ENCODE assay signal across 9 cellular contexts in genomic region chr11:30960387-30960992, GRCh38.
A peak's percentile ranks its signal among the peaks of the same experiment; 100 is the strongest.
DNase-seq lines count a peak whose midpoint lies in the region; ATAC-seq, FAIRE-seq and TF ChIP-seq lines count a peak whose summit lies in the region.
"Had no signal": no experiment of that assay in that cellular context is flagged by ENCODE, and none has a peak within 500 bp of the region (broad histone marks: within the 10 kb centered on the region; RNA-seq: fewer than 3 reads in every experiment).

No MANE protein-coding gene starts in this region.

- H3K79me2 ChIP-seq in GM12878 (ENCODE audit: control insufficient read depth, insufficient read depth, low read length), result no peaks in the 10 kb centered on the region

- SMC1A ChIA-PET in GM12878 (lab: Charles Lee; ENCODE audit: uncharacterized antibody, unreplicated experiment), result interaction anchor here (1.3 to 2.6 kb wide), 2 partner anchors 32 to 85 kb away, joined by 4 to 11 read pairs; no protein-coding TSS in a partner anchor

- RAD21 ChIA-PET in GM12878 (lab: Charles Lee; ENCODE audit: unreplicated experiment), result interaction anchor here (1.3 kb wide), 1 partner anchor 85 kb away, joined by 5 read pairs; no protein-coding TSS in a partner anchor

- CTCF ChIA-PET in GM12878 (lab: Yijun Ruan, JAX), result interaction anchor here (0.9 to 2.1 kb wide), 7 partner anchors 8 to 271 kb away, joined by 3 to 16 read pairs (median 4); no protein-coding TSS in a partner anchor

- H3K9ac ChIP-seq in GM12878 (ENCODE audit: control insufficient read depth, insufficient read depth, low read length), result no peak overlapping the region

- H3K27me3 ChIP-seq in GM12878 (replicated peaks in 1 of 2; ENCODE audit: control insufficient read depth in 2 of 2, insufficient read depth in 2 of 2, low read length in 1 of 2), result no peaks in the 10 kb centered on the region
- H3K27me3 ChIP-seq: neutrophil had no signal

- WGBS in GM12878 (ENCODE audit: insufficient coverage, insufficient replicate concordance, low lambda C conversion rate, missing lambda C conversion rate), result 0% methylated on average over 2 of the region's 2 CpGs

- TF ChIP-seq RAD21 in GM12878 (IDR thresholded peaks at IDR 0.05; ENCODE audit: insufficient read depth, low read depth, low read length), result peak; percentile 60

- H3K36me3 ChIP-seq in GM12878 (ENCODE audit: control insufficient read depth in 2 of 2, insufficient read depth in 2 of 2, low read length in 1 of 2), result no peaks in the 10 kb centered on the region
- H3K36me3 ChIP-seq: neutrophil had no signal

- no peak overlapping the region for H2AFZ ChIP-seq in GM12878 (ENCODE audit: control insufficient read depth, low read depth, low read length)

- H3K4me3 ChIP-seq in GM12878, result no peak overlapping the region

- BruUV-seq in GM12878 (replicated peaks; lab: Mats Ljungman, UMichigan), result no TSS peak

- intact Hi-C loops in GM12878 (cut with micrococcal nuclease; ENCODE audit: unreplicated experiment), result no loop called here

- no peak for FAIRE-seq in GM12878 (lab: Jason Lieb, UNC)

- no peak for TF ChIP-seq POLR2A in GM12878 (IDR thresholded peaks at IDR 0.05; ENCODE audit: low read depth, low read length)

- peak; percentile 55; the same call in 2 of the 3 replicates for ATAC-seq in GM12878
- ATAC-seq in GM21737 (IDR thresholded peaks at IDR 0.05; ENCODE audit: unreplicated experiment), result no peak
- ATAC-seq in HG02884 (IDR thresholded peaks at IDR 0.05; ENCODE audit: unreplicated experiment), result no peak

- DNase-seq in GM13977 (ENCODE audit: low spot score) (no peak), NCI-H1930 (lab: John Stamatoyannopoulos, UW) (peak; percentile 40 to 57), GM12878 (ENCODE audit: low read depth, low spot score) (no peak), myocyte (ENCODE audit: low read depth) (peak; percentile 73)
- no peak for DNase-seq in activated CD4-positive, CD25-positive, alpha-beta regulatory T cell treated with anti-CD3 and anti-CD28 coated beads, Interleukin-2, amount 50 U/mL, for 72 hours
- DNase-seq in activated CD4-positive, alpha-beta T cell treated with anti-CD3 and anti-CD28 coated beads, Interleukin-2, amount 50 U/mL, for 48 hours, result no peak

- POLR2A ChIA-PET in GM12878 (lab: Charles Lee), result no interaction called here

- no peaks in the 10 kb centered on the region for H4K20me1 ChIP-seq in GM12878 (ENCODE audit: control insufficient read depth, insufficient read depth)

- H3K9me3 ChIP-seq in GM12878 (replicated peaks; ENCODE audit: control insufficient read depth, insufficient read depth, low read length), result no peaks in the 10 kb centered on the region
- H3K9me3 ChIP-seq: neutrophil had no signal

- in situ Hi-C loops in GM13977 (cut with MboI; ENCODE audit: low pct_unique_long_range_greater_than_20kb, low sequenced_read_pairs, unreplicated experiment) (no loop called here), GM12878 (cut with MboI) (no loop called here)

- no peak overlapping the region for H3K27ac ChIP-seq in GM12878 (ENCODE audit: control insufficient read depth, insufficient read depth)
- H3K27ac ChIP-seq: neutrophil had no signal

- H3K4me2 ChIP-seq in GM12878 (ENCODE audit: control insufficient read depth, insufficient read depth), result no peak overlapping the region

- no peaks in the 10 kb centered on the region for H3K4me1 ChIP-seq in GM12878 (ENCODE audit: control insufficient read depth, insufficient read depth, low read length)

- peak; percentile 42 for TF ChIP-seq CTCF in GM13977 (IDR thresholded peaks at IDR 0.05; ENCODE audit: extremely low read depth, insufficient read depth, missing control alignments)
- peak; percentile 16 to 39 (median 30); a peak in 4 of 6 replicates for TF ChIP-seq CTCF in GM12878 (IDR thresholded peaks at IDR 0.05 in 2 of 3, conservative IDR thresholded peaks at IDR 0.05 in 1 of 3; ENCODE audit: control insufficient read depth in 2 of 3, extremely low read depth in 1 of 3, insufficient read depth in 1 of 3, low read depth in 3 of 3, low read length in 3 of 3)

- TF ChIP-seq EP300 in GM12878 (IDR thresholded peaks at IDR 0.05; ENCODE audit: borderline replicate concordance in 1 of 2, control insufficient read depth in 1 of 2, low read depth in 2 of 2, low read length in 2 of 2), result no peak

TF ChIP-seq in GM12878, 131 proteins besides CTCF, POLR2A, EP300 and RAD21:
- TF ChIP-seq TCF7 (IDR thresholded peaks at IDR 0.05; ENCODE audit: borderline replicate concordance) (no peak), CREM (IDR thresholded peaks at IDR 0.05; ENCODE audit: low read depth) (no peak), PAX8 (IDR thresholded peaks at IDR 0.05) (no peak), PML (IDR thresholded peaks at IDR 0.05; ENCODE audit: low read length) (no peak), MYB (IDR thresholded peaks at IDR 0.05; ENCODE audit: borderline replicate concordance, low read depth, low read length) (no peak), RELB (IDR thresholded peaks at IDR 0.05; ENCODE audit: low read depth) (no peak), SPI1 (IDR thresholded peaks at IDR 0.05; ENCODE audit: borderline replicate concordance, insufficient read depth, low read depth, low read length) (no peak), ZNF622 (IDR thresholded peaks at IDR 0.05) (no peak), TARDBP (IDR thresholded peaks at IDR 0.05; ENCODE audit: borderline replicate concordance) (no peak), SREBF2 (IDR thresholded peaks at IDR 0.05; ENCODE audit: low read length) (no peak), IKZF1 (conservative IDR thresholded peaks at IDR 0.05) (no peak), IRF4 (IDR thresholded peaks at IDR 0.05; ENCODE audit: low read depth, low read length) (no peak), BACH1 (IDR thresholded peaks at IDR 0.05; ENCODE audit: borderline replicate concordance) (no peak), SIX5 (IDR thresholded peaks at IDR 0.05; ENCODE audit: low read depth, low read length, severe bottlenecking) (no peak), SIN3A (IDR thresholded peaks at IDR 0.05; ENCODE audit: low read depth, low read length) (no peak), ZNF384 (IDR thresholded peaks at IDR 0.05; ENCODE audit: borderline replicate concordance, low read depth, low read length) (no peak), ATF3 (IDR thresholded peaks at IDR 0.05; ENCODE audit: borderline replicate concordance, extremely low read depth, low read depth, low read length) (no peak)
- TF ChIP-seq, protein P1, sequence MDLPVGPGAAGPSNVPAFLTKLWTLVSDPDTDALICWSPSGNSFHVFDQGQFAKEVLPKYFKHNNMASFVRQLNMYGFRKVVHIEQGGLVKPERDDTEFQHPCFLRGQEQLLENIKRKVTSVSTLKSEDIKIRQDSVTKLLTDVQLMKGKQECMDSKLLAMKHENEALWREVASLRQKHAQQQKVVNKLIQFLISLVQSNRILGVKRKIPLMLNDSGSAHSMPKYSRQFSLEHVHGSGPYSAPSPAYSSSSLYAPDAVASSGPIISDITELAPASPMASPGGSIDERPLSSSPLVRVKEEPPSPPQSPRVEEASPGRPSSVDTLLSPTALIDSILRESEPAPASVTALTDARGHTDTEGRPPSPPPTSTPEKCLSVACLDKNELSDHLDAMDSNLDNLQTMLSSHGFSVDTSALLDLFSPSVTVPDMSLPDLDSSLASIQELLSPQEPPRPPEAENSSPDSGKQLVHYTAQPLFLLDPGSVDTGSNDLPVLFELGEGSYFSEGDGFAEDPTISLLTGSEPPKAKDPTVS (IDR thresholded peaks at IDR 0.05; ENCODE audit: low read depth, low read length), result no peak
- TF ChIP-seq, protein P2, sequence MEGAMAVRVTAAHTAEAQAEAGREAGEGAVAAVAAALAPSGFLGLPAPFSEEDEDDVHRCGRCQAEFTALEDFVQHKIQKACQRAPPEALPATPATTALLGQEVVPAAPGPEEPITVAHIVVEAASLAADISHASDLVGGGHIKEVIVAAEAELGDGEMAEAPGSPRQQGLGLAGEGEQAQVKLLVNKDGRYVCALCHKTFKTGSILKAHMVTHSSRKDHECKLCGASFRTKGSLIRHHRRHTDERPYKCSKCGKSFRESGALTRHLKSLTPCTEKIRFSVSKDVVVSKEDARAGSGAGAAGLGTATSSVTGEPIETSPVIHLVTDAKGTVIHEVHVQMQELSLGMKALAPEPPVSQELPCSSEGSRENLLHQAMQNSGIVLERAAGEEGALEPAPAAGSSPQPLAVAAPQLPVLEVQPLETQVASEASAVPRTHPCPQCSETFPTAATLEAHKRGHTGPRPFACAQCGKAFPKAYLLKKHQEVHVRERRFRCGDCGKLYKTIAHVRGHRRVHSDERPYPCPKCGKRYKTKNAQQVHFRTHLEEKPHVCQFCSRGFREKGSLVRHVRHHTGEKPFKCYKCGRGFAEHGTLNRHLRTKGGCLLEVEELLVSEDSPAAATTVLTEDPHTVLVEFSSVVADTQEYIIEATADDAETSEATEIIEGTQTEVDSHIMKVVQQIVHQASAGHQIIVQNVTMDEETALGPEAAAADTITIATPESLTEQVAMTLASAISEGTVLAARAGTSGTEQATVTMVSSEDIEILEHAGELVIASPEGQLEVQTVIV (IDR thresholded peaks at IDR 0.05; ENCODE audit: borderline replicate concordance, partially characterized antibody), result no peak

Comparison
In these comparisons a context has a peak if more than half of its experiments do, and no peak if none do; other contexts are left out.
1. DNase-seq: peak in NCI-H1930 (2 of 2) and myocyte (single experiment); none in GM13977 (single experiment), GM12878 (single experiment), activated CD4-positive, CD25-positive, alpha-beta regulatory T cell treated with anti-CD3 and anti-CD28 coated beads, Interleukin-2, amount 50 U/mL, for 72 hours (single experiment) and activated CD4-positive, alpha-beta T cell treated with anti-CD3 and anti-CD28 coated beads, Interleukin-2, amount 50 U/mL, for 48 hours (0 of 2).